In the genomic region with DNA sequence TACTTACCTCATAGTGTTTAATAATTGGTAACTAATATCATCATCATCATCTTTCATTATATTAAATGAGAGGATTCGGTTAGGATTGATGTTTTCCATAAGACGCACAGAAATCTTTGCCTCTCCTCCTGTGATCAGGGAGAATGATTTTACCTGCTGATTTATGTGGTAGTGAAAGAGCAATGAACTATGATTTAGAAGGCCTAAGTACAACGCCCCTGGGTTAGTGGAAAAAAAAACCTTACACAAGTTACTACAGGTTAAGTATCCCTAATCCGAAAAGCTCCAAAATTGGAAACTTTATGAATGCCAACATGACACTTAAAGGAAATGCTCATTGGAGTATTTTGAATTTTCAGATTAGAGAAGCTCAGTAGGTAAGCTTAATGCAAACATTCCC, we compare ENCODE assay signal across 9 cellular contexts.
"Had no signal": no experiment of that assay in that cellular context is flagged by ENCODE, and none has a peak within 500 bp of the region (broad histone marks: within the 10 kb centered on the region; RNA-seq: fewer than 3 reads in every experiment).

No MANE protein-coding gene starts in this region.

- H3K9me3 ChIP-seq: HAP-1 had no signal

- H3K36me3 ChIP-seq: HAP-1 had no signal

- H3K9ac ChIP-seq: GM23248 had no signal

- H3K4me3 Mint-ChIP-seq: GM23338, H9, HFFc6 had no signal

- H3K4me3 ChIP-seq: GM23248, GM23338, HAP-1 had no signal

- ATAC-seq: GM23338, HCT116 had no signal

- H3K27ac ChIP-seq: GM23248 had no signal

- H3K9me3 Mint-ChIP-seq: GM23338, H9, HFFc6 had no signal

- H3K27ac Mint-ChIP-seq: GM23338, HFFc6 had no signal

- DNase-seq: GM23248, GOT3, H7, H9, HCEC 1CT, HFFc6 had no signal
